23 cellular contexts compared by ENCODE assay signal in genomic region chr4:5701971-5702370, GRCh38. TPM values are rescaled to one million over a fixed set of nuclear protein-coding genes. Genes with fewer than 3 reads are reported as not detected.
DNase-seq lines count a peak whose midpoint lies in the region; ATAC-seq, FAIRE-seq and TF ChIP-seq lines count a peak whose summit lies in the region.
"Had no signal": no experiment of that assay in that cellular context is flagged by ENCODE, and none has a peak within 500 bp of the region (broad histone marks: within the 10 kb centered on the region; RNA-seq: fewer than 3 reads in every experiment).

No MANE protein-coding gene starts in this region.

- H3K79me2 ChIP-seq in H1 (ENCODE audit: control insufficient read depth in 1 of 2, insufficient read depth in 2 of 2, low read length in 2 of 2), result no peaks in the 10 kb centered on the region

- H3K9ac ChIP-seq in H1 (replicated peaks in 1 of 4; ENCODE audit: extremely low read depth in 1 of 4, low read depth in 3 of 4, low read length in 3 of 4), result no peak overlapping the region
- H3K9ac ChIP-seq: BLaER1 treated with 17β-estradiol and CSF1 and Interleukin-3, amounts not matched to agents 10 nM and 100 nM; GM23248 had no signal

- no peaks in the 10 kb centered on the region; the same call in 1 of the 2 replicates for H3K23me2 ChIP-seq in H1 (ENCODE audit: low read depth, low read length)

- H2AFZ ChIP-seq in H1 (ENCODE audit: low read length), result no peak overlapping the region
- H2AFZ ChIP-seq: GM23248 had no signal

- H3K9me3 Mint-ChIP-seq in activated naive CD8-positive, alpha-beta T cell treated with anti-CD3 and anti-CD28 coated beads for 36 hours, result peaks cover 5% of the 10 kb centered on the region
- H3K9me3 Mint-ChIP-seq in activated naive CD8-positive, alpha-beta T cell treated with anti-CD3 and anti-CD28 coated beads, Interleukin-2, amount 50 U/mL, for 24 hours, result peaks cover 16% of the 10 kb centered on the region
- H3K9me3 Mint-ChIP-seq in nephron progenitor cell, result peaks cover 21% of the 10 kb centered on the region
- H3K9me3 Mint-ChIP-seq: HFFc6 had no signal

- H3K36me3 Mint-ChIP-seq in activated naive CD8-positive, alpha-beta T cell treated with anti-CD3 and anti-CD28 coated beads for 36 hours, result no peaks in the 10 kb centered on the region
- no peaks in the 10 kb centered on the region for H3K36me3 Mint-ChIP-seq in activated naive CD8-positive, alpha-beta T cell treated with anti-CD3 and anti-CD28 coated beads, Interleukin-2, amount 50 U/mL, for 24 hours (ENCODE audit: low read depth)
- H3K36me3 Mint-ChIP-seq in nephron progenitor cell (ENCODE audit: low read depth), result peaks cover 69% of the 10 kb centered on the region
- H3K36me3 Mint-ChIP-seq: CD4-positive, alpha-beta memory T cell had no signal

- no peak overlapping the region for H3K27ac ChIP-seq in H1 (ENCODE audit: low read depth, low read length)
- H3K27ac ChIP-seq in gastroesophageal sphincter, result no peak overlapping the region
- no peak overlapping the region for H3K27ac ChIP-seq in tibial nerve
- H3K27ac ChIP-seq: A549; BLaER1 treated with 17β-estradiol and CSF1 and Interleukin-3, amounts not matched to agents 10 nM and 100 nM; GM23248 had no signal

- H2BK5ac ChIP-seq in H1 (ENCODE audit: low read depth, low read length), result no peak overlapping the region

- peak overlapping the region; percentile 18 for H3K4me3 Mint-ChIP-seq in activated naive CD8-positive, alpha-beta T cell treated with anti-CD3 and anti-CD28 coated beads for 36 hours
- no peak overlapping the region for H3K4me3 Mint-ChIP-seq in activated naive CD8-positive, alpha-beta T cell treated with anti-CD3 and anti-CD28 coated beads, Interleukin-2, amount 50 U/mL, for 24 hours
- H3K4me3 Mint-ChIP-seq in nephron progenitor cell, result no peak overlapping the region
- H3K4me3 Mint-ChIP-seq: CD4-positive, alpha-beta memory T cell; HFFc6 had no signal

- no peak overlapping the region for H2BK120ac ChIP-seq in H1 (replicated peaks; ENCODE audit: low read depth, low read length)

- CTCF ChIA-PET in H1 (lab: Charles Lee; ENCODE audit: partially characterized antibody), result no interaction called here

- no peak overlapping the region for H3K56ac ChIP-seq in H1 (replicated peaks; ENCODE audit: insufficient read length, low read depth, low read length)

- no peak for TF ChIP-seq EP300 in H1 (IDR thresholded peaks at IDR 0.05; ENCODE audit: borderline replicate concordance in 1 of 2, low read depth in 2 of 2, low read length in 2 of 2)
- TF ChIP-seq EP300 in gastroesophageal sphincter (IDR thresholded peaks at IDR 0.05), result no peak
- TF ChIP-seq EP300 in tibial nerve (IDR thresholded peaks at IDR 0.05), result no peak

- no peak overlapping the region for H3K23ac ChIP-seq in H1 (ENCODE audit: insufficient read length)

- H2BK20ac ChIP-seq in H1 (ENCODE audit: low read length), result no peak overlapping the region

- H3K18ac ChIP-seq in H1 (ENCODE audit: extremely low read depth, low read length), result no peak overlapping the region

- 87% methylated on average over 8 of the region's 8 CpGs; no CpG with 5 or more reads in 1 of the 2 experiments for WGBS in H1 (ENCODE audit: extremely low coverage in 1 of 2, insufficient coverage in 1 of 2, insufficient read length in 1 of 2, insufficient replicate concordance in 2 of 2, low coverage in 1 of 2, low lambda C conversion rate in 2 of 2, missing lambda C conversion rate in 1 of 2), 2 experiments
- 78 to 98% methylated on average over 6 to 8 of the region's 8 CpGs for WGBS in gastroesophageal sphincter (ENCODE audit: low coverage in 1 of 2), 2 donors
- 85 to 95% methylated on average over 8 of the region's 8 CpGs for WGBS in tibial nerve, 2 donors

- no peak overlapping the region for H3K4me3 ChIP-seq in H1 (ENCODE audit: extremely low read depth in 1 of 4, insufficient read depth in 2 of 4, low read depth in 3 of 4, low read length in 4 of 4)
- no peak overlapping the region for H3K4me3 ChIP-seq in gastroesophageal sphincter
- H3K4me3 ChIP-seq in tibial nerve, result no peak overlapping the region
- H3K4me3 ChIP-seq: A549; BLaER1 treated with 17β-estradiol and CSF1 and Interleukin-3, amounts not matched to agents 10 nM and 100 nM; GM12878; GM23248; HAP-1 had no signal

- no peak for TF ChIP-seq CTCF in H1 (IDR thresholded peaks at IDR 0.05; ENCODE audit: control extremely low read depth in 1 of 3, insufficient read depth in 1 of 3, low read depth in 1 of 3, low read length in 3 of 3)
- no peak for TF ChIP-seq CTCF in nephron progenitor cell (IDR thresholded peaks at IDR 0.05)
- TF ChIP-seq CTCF in omental fat pad (IDR thresholded peaks at IDR 0.05), result no peak
- no peak for TF ChIP-seq CTCF in gastroesophageal sphincter (IDR thresholded peaks at IDR 0.05)
- TF ChIP-seq CTCF in tibial nerve (IDR thresholded peaks at IDR 0.05), result no peak

- H4K20me1 ChIP-seq in H1 (replicated peaks in 1 of 2; ENCODE audit: control insufficient read depth in 1 of 2, insufficient read depth in 2 of 2, low read length in 2 of 2), result no peaks in the 10 kb centered on the region

- H3K4me1 ChIP-seq in H1 (replicated peaks in 1 of 4; ENCODE audit: control insufficient read depth in 3 of 4, insufficient read depth in 4 of 4, low read length in 3 of 4), result no peaks in the 10 kb centered on the region
- H3K4me1 ChIP-seq in gastroesophageal sphincter, result peaks cover 0 to 11% (median 7%) of the 10 kb centered on the region in 3 donors
- H3K4me1 ChIP-seq in tibial nerve, result peaks cover 0 to 24% (median 3%) of the 10 kb centered on the region in 4 donors
- H3K4me1 ChIP-seq: A549, BE2C, HAP-1 had no signal

- no peak for DNase-seq in activated naive CD8-positive, alpha-beta T cell treated with anti-CD3 and anti-CD28 coated beads for 36 hours
- DNase-seq in activated naive CD8-positive, alpha-beta T cell treated with anti-CD3 and anti-CD28 coated beads, Interleukin-2, amount 50 U/mL, for 24 hours, result no peak
- DNase-seq in H1 (ENCODE audit: low read depth in 1 of 2, low spot score in 2 of 2) (no peak), nephron progenitor cell (no peak), omental fat pad (ENCODE audit: low spot score) (no peak), tibial nerve (ENCODE audit: low spot score in 2 of 2) (no peak)
- DNase-seq: 8988T; ACHN; AML-193; BE2C; CD4-positive, alpha-beta memory T cell; COR-L47; DMS79; EL; GDM1; GM23248; HFFc6 had no signal

- POLR2A ChIA-PET in H1 (lab: Charles Lee; ENCODE audit: partially characterized antibody), result no interaction called here

- TF ChIP-seq POLR2A in H1 (IDR thresholded peaks at IDR 0.05; ENCODE audit: control extremely low read depth in 1 of 2, low read depth in 2 of 2, low read length in 2 of 2), result no peak
- TF ChIP-seq POLR2A in gastroesophageal sphincter (IDR thresholded peaks at IDR 0.05), result no peak
- no peak for TF ChIP-seq POLR2A in tibial nerve (IDR thresholded peaks at IDR 0.05)

- H4K8ac ChIP-seq in H1 (ENCODE audit: extremely low read depth, insufficient read depth, low read length), result peak overlapping the region; percentile 26; the same call in 1 of the 2 replicates

- ATAC-seq in activated naive CD8-positive, alpha-beta T cell treated with anti-CD3 and anti-CD28 coated beads, Interleukin-2, amount 50 U/mL, for 24 hours, result no peak
- no peak for ATAC-seq in omental fat pad (ENCODE audit: low FRiP score)
- no peak for ATAC-seq in gastroesophageal sphincter
- ATAC-seq: A549, GM12878 had no signal

- no peak for FAIRE-seq in H1 (lab: Jason Lieb, UNC)
- FAIRE-seq: A549, GM12878, GM19239 had no signal

- no peak overlapping the region for H3K27ac Mint-ChIP-seq in activated naive CD8-positive, alpha-beta T cell treated with anti-CD3 and anti-CD28 coated beads for 36 hours
- no peak overlapping the region for H3K27ac Mint-ChIP-seq in activated naive CD8-positive, alpha-beta T cell treated with anti-CD3 and anti-CD28 coated beads, Interleukin-2, amount 50 U/mL, for 24 hours
- peak overlapping the region; percentile 6 for H3K27ac Mint-ChIP-seq in nephron progenitor cell
- H3K27ac Mint-ChIP-seq: CD4-positive, alpha-beta memory T cell; HFFc6 had no signal

- no peak overlapping the region for H2BK12ac ChIP-seq in H1 (ENCODE audit: low read depth, low read length)

- H2BK15ac ChIP-seq in H1 (ENCODE audit: low read length), result no peak overlapping the region

- no peak overlapping the region for H4K91ac ChIP-seq in H1 (replicated peaks; ENCODE audit: insufficient read length, low read length)

- no peak overlapping the region for H3K4ac ChIP-seq in H1 (replicated peaks; ENCODE audit: insufficient read length, low read depth, low read length)

- H3K27me3 ChIP-seq in H1 (replicated peaks in 1 of 4; ENCODE audit: control insufficient read depth in 3 of 4, extremely low read depth in 1 of 4, insufficient read depth in 3 of 4, low read length in 3 of 4) (peaks cover 0 to 3% (median 0%) of the 10 kb centered on the region in 4 experiments; a peak in 1 of 7 replicates), gastroesophageal sphincter (no peaks in the 10 kb centered on the region), tibial nerve (no peaks in the 10 kb centered on the region)
- H3K27me3 ChIP-seq: BE2C; BLaER1 treated with 17β-estradiol and CSF1 and Interleukin-3, amounts not matched to agents 10 nM and 100 nM had no signal

- H3K4me1 Mint-ChIP-seq in activated naive CD8-positive, alpha-beta T cell treated with anti-CD3 and anti-CD28 coated beads for 36 hours, result no peaks in the 10 kb centered on the region
- no peaks in the 10 kb centered on the region for H3K4me1 Mint-ChIP-seq in activated naive CD8-positive, alpha-beta T cell treated with anti-CD3 and anti-CD28 coated beads, Interleukin-2, amount 50 U/mL, for 24 hours
- H3K4me1 Mint-ChIP-seq in nephron progenitor cell, result peaks cover 26% of the 10 kb centered on the region

- H2AK5ac ChIP-seq in H1 (ENCODE audit: low read depth, low read length), result no peak overlapping the region

- peaks cover 4 to 8% of the 10 kb centered on the region in 2 experiments for H3K9me3 ChIP-seq in H1 (ENCODE audit: insufficient read depth in 2 of 2, low read depth in 1 of 2, low read length in 1 of 2)
- H3K9me3 ChIP-seq in gastroesophageal sphincter, result no peaks in the 10 kb centered on the region
- no peaks in the 10 kb centered on the region for H3K9me3 ChIP-seq in tibial nerve
- H3K9me3 ChIP-seq: A549, HAP-1 had no signal

- no peaks in the 10 kb centered on the region; the same call in 1 of the 2 replicates for H3K79me1 ChIP-seq in H1 (ENCODE audit: low read depth, low read length)

- H3K4me2 ChIP-seq in H1 (ENCODE audit: insufficient read depth in 1 of 2, low read depth in 2 of 2, low read length in 2 of 2), result no peak overlapping the region
- H3K4me2 ChIP-seq: A549; BLaER1 treated with 17β-estradiol and CSF1 and Interleukin-3, amounts not matched to agents 10 nM and 100 nM had no signal

- peaks cover 25% of the 10 kb centered on the region for H3K27me3 Mint-ChIP-seq in activated naive CD8-positive, alpha-beta T cell treated with anti-CD3 and anti-CD28 coated beads for 36 hours
- peaks cover 7% of the 10 kb centered on the region for H3K27me3 Mint-ChIP-seq in activated naive CD8-positive, alpha-beta T cell treated with anti-CD3 and anti-CD28 coated beads, Interleukin-2, amount 50 U/mL, for 24 hours
- H3K27me3 Mint-ChIP-seq in nephron progenitor cell (ENCODE audit: low read depth, poor library complexity), result no peaks in the 10 kb centered on the region

- no peak overlapping the region for H4K5ac ChIP-seq in H1 (ENCODE audit: insufficient read length, low read depth, low read length)

- H3K36me3 ChIP-seq in H1 (ENCODE audit: control insufficient read depth in 2 of 4, insufficient read depth in 4 of 4, low read length in 3 of 4) (peaks cover 0 to 9% (median 3%) of the 10 kb centered on the region in 4 experiments; a peak in 3 of 8 replicates), gastroesophageal sphincter (peaks cover 0 to 40% of the 10 kb centered on the region in 2 donors), tibial nerve (peaks cover 0 to 33% (median 0%) of the 10 kb centered on the region in 3 donors)
- H3K36me3 ChIP-seq: BE2C, HAP-1 had no signal

- H3K14ac ChIP-seq in H1 (ENCODE audit: insufficient read length), result no peak overlapping the region

- TF ChIP-seq RAD21 in H1 (IDR thresholded peaks at IDR 0.05 in 1 of 2, conservative IDR thresholded peaks at IDR 0.05 in 1 of 2; ENCODE audit: low read depth in 2 of 2, low read length in 2 of 2), result no peak

RNA-seq across cellular contexts. Expression of gene EVC2, which starts 6.4 kb away (rescaled TPM):
- total RNA-seq in activated naive CD8-positive, alpha-beta T cell treated with anti-CD3 and anti-CD28 coated beads for 36 hours, result under 1 TPM in 1 of 2 experiments, not detected in 1; 0.04 TPM
- 5.9 and 6.4 TPM in 2 replicates for total RNA-seq in H1 (2021; fragmentation: NEBNext Ultra II Directional; extraction: Animal tissue kit (Norgen Biotek cat#: 25700))
- 0.73 and 1.4 TPM in 2 replicates for polyA plus RNA-seq in H1 (2011; rRNA removed)
- 1.5 TPM for polyA plus RNA-seq in H1 (2011; cell fraction: cytosol; rRNA removed)
- 2.5 TPM for polyA plus RNA-seq in H1 (2011; cell fraction: nucleus; rRNA removed)
- polyA plus RNA-seq in H1 (2012, experiment 1 of 2), result 3.6 to 4.7 TPM (median 4.1 TPM) in 4 replicates
- polyA plus RNA-seq in H1 (2012, experiment 2 of 2), result 1.5 TPM
- 3.5 TPM for polyA plus RNA-seq in H1 (2013, experiment 1 of 2)
- 3.8 TPM for polyA plus RNA-seq in H1 (2013, experiment 2 of 2)
- 3.2 and 3.3 TPM in 2 replicates for polyA minus RNA-seq in H1 (2011; rRNA and poly(A)+ RNA removed)
- 2.1 TPM for polyA minus RNA-seq in H1 (2011; cell fraction: cytosol; rRNA and poly(A)+ RNA removed)
- polyA minus RNA-seq in H1 (2011; cell fraction: nucleus; rRNA and poly(A)+ RNA removed), result 5.4 TPM
- total RNA-seq in omental fat pad (10 to 100 TPM in 3 of 4 donors, 1 to 10 TPM in 1; 4.8 to 20.2 (median 12.5) TPM), gastroesophageal sphincter (10 to 100 TPM in 2 of 4 donors, 1 to 10 TPM in 2; 9.3 to 16.3 (median 12.4) TPM), tibial nerve (10 to 100 TPM; 26.7 to 37.3 (median 29.0) TPM)

RNA-seq across cellular contexts. Expression of gene EVC, which starts 9.0 kb away (rescaled TPM):
- under 1 TPM; 0.06 to 0.08 TPM for total RNA-seq in activated naive CD8-positive, alpha-beta T cell treated with anti-CD3 and anti-CD28 coated beads for 36 hours
- total RNA-seq in H1 (2021; fragmentation: NEBNext Ultra II Directional; extraction: Animal tissue kit (Norgen Biotek cat#: 25700)), result 9.8 and 11.3 TPM in 2 replicates
- polyA plus RNA-seq in H1 (2011; rRNA removed), result 2.6 and 5.1 TPM in 2 replicates
- polyA plus RNA-seq in H1 (2011; cell fraction: cytosol; rRNA removed), result 3.3 TPM
- 14.4 TPM for polyA plus RNA-seq in H1 (2011; cell fraction: nucleus; rRNA removed)
- 4.8 to 5.9 TPM (median 5.2 TPM) in 4 replicates for polyA plus RNA-seq in H1 (2012, experiment 1 of 2)
- polyA plus RNA-seq in H1 (2012, experiment 2 of 2), result 2.9 TPM
- polyA plus RNA-seq in H1 (2013, experiment 1 of 2), result 4.0 TPM
- 4.6 TPM for polyA plus RNA-seq in H1 (2013, experiment 2 of 2)
- 4.2 and 6.9 TPM in 2 replicates for polyA minus RNA-seq in H1 (2011; rRNA and poly(A)+ RNA removed)
- 8.1 TPM for polyA minus RNA-seq in H1 (2011; cell fraction: cytosol; rRNA and poly(A)+ RNA removed)
- polyA minus RNA-seq in H1 (2011; cell fraction: nucleus; rRNA and poly(A)+ RNA removed), result 23.4 TPM
- total RNA-seq in omental fat pad (10 to 100 TPM; 12.4 to 29.3 (median 17.6) TPM), gastroesophageal sphincter (10 to 100 TPM; 17.8 to 53.7 (median 38.1) TPM), tibial nerve (100 to 1,000 TPM in 2 of 4 donors, 10 to 100 TPM in 2; 89.8 to 134 (median 99.6) TPM)
